Comparison of ENCODE assay signal across 8 cellular contexts in the genomic region with DNA sequence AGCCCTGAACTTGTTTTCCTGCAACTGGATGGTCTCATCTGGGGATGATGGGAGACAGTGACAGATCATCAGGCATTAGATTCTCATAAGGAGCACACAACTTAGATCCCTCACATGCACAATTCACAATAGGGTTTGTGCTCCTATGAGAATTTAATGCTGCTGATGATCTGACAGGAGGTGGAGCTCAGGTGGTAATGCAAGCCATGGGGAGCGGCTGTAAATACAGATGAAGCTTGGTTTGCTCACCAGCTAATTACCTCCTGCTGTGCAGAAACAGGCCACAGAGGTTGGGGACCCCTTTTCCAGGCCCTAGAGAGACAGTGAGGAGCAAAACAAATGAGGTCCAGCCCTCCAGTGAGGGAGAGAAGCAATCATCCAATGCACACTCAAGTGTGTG.
"Had no signal": no experiment of that assay in that cellular context is flagged by ENCODE, and none has a peak within 500 bp of the region (broad histone marks: within the 10 kb centered on the region; RNA-seq: fewer than 3 reads in every experiment).

No MANE protein-coding gene starts in this region.

- FAIRE-seq: G401.6, GM12878, GM12891, GM12892, GM18507, GM19239 had no signal

- H3K4me3 ChIP-seq: GM12878 had no signal

- ATAC-seq: GM12878 had no signal

- DNase-seq: GDM1, GF-D8 had no signal
